9 cellular contexts compared by ENCODE assay signal in the genomic region with DNA sequence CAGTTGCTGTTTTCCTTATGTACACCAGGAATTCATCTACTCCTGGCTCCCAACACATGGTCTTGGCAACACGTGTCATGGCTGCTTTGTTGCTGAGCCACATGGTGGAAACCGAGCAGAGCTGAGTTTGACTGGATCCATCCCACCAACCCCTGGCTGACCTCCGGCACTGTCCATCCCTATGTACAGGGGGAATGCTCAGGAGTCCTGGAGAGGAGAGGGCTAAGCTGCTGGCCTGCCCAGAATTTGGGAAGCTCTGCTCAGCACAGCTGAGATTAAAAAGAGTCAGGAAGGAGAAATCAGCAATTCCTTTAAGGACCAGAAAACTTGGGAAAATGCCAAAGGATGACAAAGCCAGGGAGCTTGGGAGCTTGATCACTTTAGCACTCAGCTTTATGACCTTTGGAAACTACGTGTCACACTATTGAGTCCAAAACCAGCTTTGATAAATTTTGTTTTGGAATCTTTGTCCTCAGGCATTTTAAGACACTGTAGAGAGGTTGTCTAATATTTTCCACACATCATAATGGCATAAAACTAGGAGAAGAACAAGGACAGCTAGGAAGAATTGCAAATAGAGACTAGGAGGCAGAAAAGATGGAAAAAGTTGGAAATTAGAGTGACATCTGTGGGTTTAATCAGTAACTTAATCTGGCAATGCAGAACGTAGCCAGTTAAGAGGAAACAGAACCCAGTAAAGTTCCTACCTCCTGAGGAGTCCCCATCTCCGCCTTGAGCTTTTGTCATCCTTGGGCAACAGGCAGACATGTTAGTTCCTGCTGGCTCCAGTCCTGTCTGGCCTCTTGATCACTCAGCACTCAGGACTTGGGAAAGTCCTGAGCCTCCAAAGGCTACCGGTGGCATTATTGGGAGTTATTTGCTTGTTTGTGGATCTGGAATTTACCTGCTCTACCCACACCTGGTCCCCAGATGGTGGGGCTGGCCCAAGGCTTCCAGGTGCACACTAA.
DNase-seq lines count a peak whose midpoint lies in the region; ATAC-seq and TF ChIP-seq lines count a peak whose summit lies in the region.
"Had no signal": no experiment of that assay in that cellular context is flagged by ENCODE, and none has a peak within 500 bp of the region (broad histone marks: within the 10 kb centered on the region; RNA-seq: fewer than 3 reads in every experiment).

No MANE protein-coding gene starts in this region.

- intact Hi-C loops in stomach (cut with DNase I; ENCODE audit: low total_unique reads), result no loop called here

- no peak for ATAC-seq in HG03139 (IDR thresholded peaks at IDR 0.05; ENCODE audit: unreplicated experiment)
- no peak for ATAC-seq in HG02885 (IDR thresholded peaks at IDR 0.05; ENCODE audit: poor library complexity, unreplicated experiment)
- ATAC-seq in GM19455 (IDR thresholded peaks at IDR 0.05; ENCODE audit: unreplicated experiment), result no peak

- peak; percentile 84 for DNase-seq in HFFc6
- DNase-seq in right atrium auricular region (ENCODE audit: low spot score), result peak; percentile 78
- no peak for DNase-seq in stomach
- no peak for DNase-seq in HuH-7 (ENCODE audit: low spot score)
- DNase-seq: hypothalamus had no signal

- no peaks in the 10 kb centered on the region for H3K36me3 Mint-ChIP-seq in HFFc6 (ENCODE audit: low read depth)

- H3K9me3 Mint-ChIP-seq in HFFc6, result no peaks in the 10 kb centered on the region

- H3K27ac Mint-ChIP-seq in HFFc6, result peak overlapping the region; percentile 89

- no peaks in the 10 kb centered on the region for H3K9me3 ChIP-seq in right atrium auricular region
- no peaks in the 10 kb centered on the region for H3K9me3 ChIP-seq in stomach

- TF ChIP-seq EP300 in stomach (IDR thresholded peaks at IDR 0.05), result no peak

- no peaks in the 10 kb centered on the region for H3K27me3 ChIP-seq in right atrium auricular region
- H3K27me3 ChIP-seq in stomach, result no peaks in the 10 kb centered on the region

- TF ChIP-seq CTCF in HFFc6 (IDR thresholded peaks at IDR 0.05) (no peak), right atrium auricular region (IDR thresholded peaks at IDR 0.05) (no peak), stomach (IDR thresholded peaks at IDR 0.05) (no peak)

- H3K27ac ChIP-seq in adipose tissue (ENCODE audit: low read depth, low read length) (peak overlapping the region; percentile 62), right atrium auricular region (peak overlapping the region; percentile 91 to 97), stomach (peak overlapping the region; percentile 4 to 87 (median 77))

- no peak for TF ChIP-seq POLR2A in stomach (IDR thresholded peaks at IDR 0.05)

- H3K4me3 Mint-ChIP-seq in HFFc6, result peak overlapping the region; percentile 16; the same call in 1 of the 2 replicates

- H3K4me1 ChIP-seq in right atrium auricular region (peaks cover 0 to 65% of the 10 kb centered on the region in 2 donors), stomach (peaks cover 16 to 53% (median 41%) of the 10 kb centered on the region in 4 donors)

- no peaks in the 10 kb centered on the region for H3K36me3 ChIP-seq in right atrium auricular region
- H3K36me3 ChIP-seq in stomach, result no peaks in the 10 kb centered on the region

- H3K4me1 Mint-ChIP-seq in HFFc6 (ENCODE audit: low read depth), result peaks cover 52% of the 10 kb centered on the region

- H3K4me3 ChIP-seq in right atrium auricular region, result no peak overlapping the region
- no peak overlapping the region for H3K4me3 ChIP-seq in stomach

- 48 to 54% (median 48%) methylated on average over 7 of the region's 7 CpGs for WGBS in adipose tissue, 3 donors
- WGBS in stomach, 5 donors, result 43 to 62% (median 49%) methylated on average over 7 of the region's 7 CpGs

- H3K27me3 Mint-ChIP-seq in HFFc6 (ENCODE audit: insufficient read depth), result no peaks in the 10 kb centered on the region

Comparison
In these comparisons a context has a peak if more than half of its experiments do, and no peak if none do; other contexts are left out.
1. DNase-seq: peak in HFFc6 (single experiment) and right atrium auricular region (single experiment); none in stomach (single experiment) and HuH-7 (single experiment).
2. Peak in every context shown above with its lines, with median percentiles within 50 percentile points of each other: H3K27ac ChIP-seq.